In genomic region chr12:92035477-92035876, GRCh38 we compare ENCODE assay signal across 8 cellular contexts.
A peak's percentile ranks its signal among the peaks of the same experiment; 100 is the strongest.
DNase-seq lines count a peak whose midpoint lies in the region; ATAC-seq and TF ChIP-seq lines count a peak whose summit lies in the region.

No MANE protein-coding gene starts in this region.

- H3K4me3 Mint-ChIP-seq in activated CD4-positive, alpha-beta T cell treated with anti-CD3 and anti-CD28 coated beads, Interleukin-2, amount 10 ng/mL, durations not matched to agents 24 days and 14 days: peak overlapping the region; percentile 88
- peak overlapping the region; percentile 83 for H3K4me3 Mint-ChIP-seq in glutamatergic neuron (ENCODE audit: unreplicated experiment)

- H3K36me3 ChIP-seq in subcutaneous abdominal adipose tissue (ENCODE audit: control insufficient read depth in 5 of 5, insufficient read depth in 5 of 5, low read length in 5 of 5) (no peaks in the 10 kb centered on the region), BE2C (no peaks in the 10 kb centered on the region)

- H3K9me3 ChIP-seq in subcutaneous abdominal adipose tissue (ENCODE audit: control insufficient read depth in 5 of 5, low read length in 5 of 5) (no peaks in the 10 kb centered on the region), BE2C (no peaks in the 10 kb centered on the region)

- no peak overlapping the region for H3K9ac ChIP-seq in subcutaneous abdominal adipose tissue (ENCODE audit: low read length in 5 of 5)

- no peak for ATAC-seq in HG03280 (IDR thresholded peaks at IDR 0.05; ENCODE audit: unreplicated experiment)

- H3K27ac Mint-ChIP-seq in activated CD4-positive, alpha-beta T cell treated with anti-CD3 and anti-CD28 coated beads, Interleukin-2, amount 10 ng/mL, durations not matched to agents 24 days and 14 days: peak overlapping the region; percentile 84
- H3K27ac Mint-ChIP-seq in glutamatergic neuron (ENCODE audit: unreplicated experiment): peak overlapping the region; percentile 88

- peak overlapping the region in 3 of 5 donors; percentile 53 to 67 (median 60) for H3K4me3 ChIP-seq in subcutaneous abdominal adipose tissue (ENCODE audit: low read depth in 1 of 5, low read length in 5 of 5)
- no peak overlapping the region for H3K4me3 ChIP-seq in BE2C (ENCODE audit: low read depth, low read length)

- H3K27me3 ChIP-seq in subcutaneous abdominal adipose tissue (ENCODE audit: control insufficient read depth in 5 of 5, insufficient read depth in 4 of 5, low read length in 5 of 5) (no peaks in the 10 kb centered on the region), BE2C (no peaks in the 10 kb centered on the region)

- H3K4me1 ChIP-seq in subcutaneous abdominal adipose tissue (ENCODE audit: control insufficient read depth in 5 of 5, insufficient read depth in 5 of 5, low read length in 5 of 5) (peaks cover 3 to 32% (median 26%) of the 10 kb centered on the region in 5 donors), BE2C (peaks cover 15% of the 10 kb centered on the region)

- H3K9me3 Mint-ChIP-seq in activated CD4-positive, alpha-beta T cell treated with anti-CD3 and anti-CD28 coated beads, Interleukin-2, amount 10 ng/mL, durations not matched to agents 24 days and 14 days: peaks cover 14% of the 10 kb centered on the region
- no peaks in the 10 kb centered on the region for H3K9me3 Mint-ChIP-seq in glutamatergic neuron (ENCODE audit: unreplicated experiment)

- no peaks in the 10 kb centered on the region for H3K27me3 Mint-ChIP-seq in activated CD4-positive, alpha-beta T cell treated with anti-CD3 and anti-CD28 coated beads, Interleukin-2, amount 10 ng/mL, durations not matched to agents 24 days and 14 days
- H3K27me3 Mint-ChIP-seq in glutamatergic neuron (ENCODE audit: unreplicated experiment): no peaks in the 10 kb centered on the region

- no peak for TF ChIP-seq CTCF in VCaP (conservative IDR thresholded peaks at IDR 0.05)
- TF ChIP-seq CTCF in glutamatergic neuron (IDR thresholded peaks at IDR 0.05; ENCODE audit: partially characterized antibody, unreplicated experiment): no peak
- TF ChIP-seq CTCF in BE2C (IDR thresholded peaks at IDR 0.05; ENCODE audit: low read depth, low read length): no peak

- no peak for DNase-seq in activated CD4-positive, alpha-beta T cell treated with anti-CD3 and anti-CD28 coated beads, Interleukin-2, amount 10 ng/mL, durations not matched to agents 24 days and 14 days
- DNase-seq in activated CD4-positive, alpha-beta T cell treated with anti-CD3 and anti-CD28 coated beads, Interleukin-2, amount 50 U/mL, for 1 hour: no peak
- DNase-seq in glutamatergic neuron (no peak), BE2C (no peak), kidney tubule cell (ENCODE audit: low spot score) (no peak)

- H3K4me1 Mint-ChIP-seq in activated CD4-positive, alpha-beta T cell treated with anti-CD3 and anti-CD28 coated beads, Interleukin-2, amount 10 ng/mL, durations not matched to agents 24 days and 14 days: peaks cover 62% of the 10 kb centered on the region
- H3K4me1 Mint-ChIP-seq in glutamatergic neuron (ENCODE audit: low read depth, unreplicated experiment): peaks cover 26% of the 10 kb centered on the region

- peaks cover 18% of the 10 kb centered on the region for H3K36me3 Mint-ChIP-seq in activated CD4-positive, alpha-beta T cell treated with anti-CD3 and anti-CD28 coated beads, Interleukin-2, amount 10 ng/mL, durations not matched to agents 24 days and 14 days (ENCODE audit: low read depth)
- no peaks in the 10 kb centered on the region for H3K36me3 Mint-ChIP-seq in glutamatergic neuron (ENCODE audit: unreplicated experiment)

- intact Hi-C loops in activated CD4-positive, alpha-beta T cell treated with anti-CD3 and anti-CD28 coated beads, Interleukin-2, amount 10 ng/mL, durations not matched to agents 24 days and 14 days (cut with micrococcal nuclease): loop anchor here (10.0 kb wide), 1 partner anchor 161 kb away; no protein-coding TSS in a partner anchor

- H3K27ac ChIP-seq in VCaP (peak overlapping the region; percentile 44), subcutaneous abdominal adipose tissue (ENCODE audit: low read depth, low read length) (no peak overlapping the region)
